In genomic region chr6:42724825-42725224, GRCh38 we compare ENCODE assay signal across 27 cellular contexts. TPM values are rescaled to one million over a fixed set of nuclear protein-coding genes. Genes with fewer than 3 reads are reported as not detected.
"Had no signal": no experiment of that assay in that cellular context is flagged by ENCODE, and none has a peak within 500 bp of the region (broad histone marks: within the 10 kb centered on the region; RNA-seq: fewer than 3 reads in every experiment).

No MANE protein-coding gene starts in this region.

- FAIRE-seq: islet of Langerhans had no signal

- H3K79me2 ChIP-seq: hepatocyte had no signal

- ATAC-seq: esophagus mucosa; gastrocnemius medialis; left cardiac atrium; left lung; mucosa of descending colon; stimulated activated effector memory CD8-positive, alpha-beta T cell treated with anti-CD3 and anti-CD28 coated beads, Interleukin-12 subunit alpha, Interleukin-12 subunit beta, amount 100 ng/mL, for 72 hours had no signal

- H3K4me3 ChIP-seq: gastrocnemius medialis, hepatocyte, left lung, mucosa of descending colon, neural progenitor cell, prostate gland, right atrium auricular region, sigmoid colon, stomach, thyroid gland, vagina had no signal

- H3K27me3 ChIP-seq: gastrocnemius medialis, hepatocyte, left lung, neural progenitor cell, right atrium auricular region, sigmoid colon, stomach, thyroid gland, vagina had no signal

- H3K4me1 ChIP-seq: neural progenitor cell, prostate gland had no signal

- H3K9me3 ChIP-seq: gastrocnemius medialis, left lung, mucosa of descending colon, prostate gland, right atrium auricular region, sigmoid colon, stomach, thyroid gland, vagina had no signal

- DNase-seq: effector CD8-positive, alpha-beta T cell; endodermal cell; foreskin fibroblast; gastrocnemius medialis; head of caudate nucleus; left cardiac atrium; left lung; mesenchymal stem cell; mucosa of descending colon; naive B cell; sigmoid colon; stimulated activated CD4-positive, alpha-beta T cell treated with anti-CD3 and anti-CD28 coated beads, Interleukin-2, amount 100 ng/mL, for 24 hours; stimulated activated CD4-positive, alpha-beta T cell treated with anti-CD3 and anti-CD28 coated beads, Interleukin-4, amount 100 ng/mL, for 24 hours; stimulated activated naive CD4-positive, alpha-beta T cell treated with Interleukin-2 at 50 U/mL for 16 hours; stomach; thyroid gland; trophoblast cell had no signal

- H3K36me3 ChIP-seq: gastrocnemius medialis, left lung, neural progenitor cell, prostate gland, right atrium auricular region, thyroid gland, vagina had no signal

- H3K4me2 ChIP-seq: hepatocyte, neural progenitor cell had no signal

- H3K27ac ChIP-seq: epithelial cell of prostate, hepatocyte, left lung, neural progenitor cell, prostate gland, right atrium auricular region, stomach, thyroid gland, vagina had no signal

- H2AFZ ChIP-seq: hepatocyte, neural progenitor cell had no signal

RNA-seq across cellular contexts. Expression of gene PRPH2, which starts 2.4 kb away (rescaled TPM):
- total RNA-seq: hepatocyte, osteocyte, vagina had no signal
- polyA plus RNA-seq: hepatocyte had no signal
